In genomic region chr7:92075455-92076158, GRCh38 we compare ENCODE assay signal across 1 cellular context.
TF ChIP-seq lines count a peak whose summit lies in the region.

No MANE protein-coding gene starts in this region.

TF ChIP-seq in HCT116, 20 proteins besides CTCF, POLR2A, EP300 and RAD21 (continued from another document):
- TF ChIP-seq ZNF274 (IDR thresholded peaks at IDR 0.05; ENCODE audit: low read depth, low read length), result no peak
- no peak for TF ChIP-seq YY1 (IDR thresholded peaks at IDR 0.05; ENCODE audit: extremely low read depth, insufficient replicate concordance, low read depth, low read length)
- no peak for TF ChIP-seq CBX3 (IDR thresholded peaks at IDR 0.05; ENCODE audit: low read depth)
- TF ChIP-seq SRF (IDR thresholded peaks at IDR 0.05; ENCODE audit: low read depth), result no peak
- TF ChIP-seq EGR1 (IDR thresholded peaks at IDR 0.05; ENCODE audit: low read depth), result no peak
- TF ChIP-seq SIN3A (IDR thresholded peaks at IDR 0.05; ENCODE audit: low read depth), result no peak
- no peak for TF ChIP-seq JUND (IDR thresholded peaks at IDR 0.05)
- no peak for TF ChIP-seq ATF3 (IDR thresholded peaks at IDR 0.05)
- no peak for TF ChIP-seq EZH2phosphoT487 (IDR thresholded peaks at IDR 0.05; ENCODE audit: borderline replicate concordance)
- no peak for TF ChIP-seq ZBTB33 (IDR thresholded peaks at IDR 0.05; ENCODE audit: extremely low read depth, insufficient replicate concordance, low read length)
